In genomic region chr10:72702868-72703581, GRCh38 we compare ENCODE assay signal across 1 cellular context.
A peak's percentile ranks its signal among the peaks of the same experiment; 100 is the strongest.
TF ChIP-seq lines count a peak whose summit lies in the region.

No MANE protein-coding gene starts in this region.

TF ChIP-seq in HEK293, 187 proteins besides CTCF, POLR2A, EP300 and RAD21 (continued from another document):
- TF ChIP-seq ZNF48 (tag by site-specific recombination; IDR thresholded peaks at IDR 0.05) (no peak), ZNF26 (tag by site-specific recombination; IDR thresholded peaks at IDR 0.05) (no peak), ZNF596 (tag by site-specific recombination; IDR thresholded peaks at IDR 0.05) (0 out of 2 replicates have a peak, but pooled peaks have one; percentile 32), ZNF10 (tag by site-specific recombination; IDR thresholded peaks at IDR 0.05) (no peak), OSR2 (tag by site-specific recombination; IDR thresholded peaks at IDR 0.05) (peak; percentile 53; the same call in 1 of the 2 replicates), MZF1 (tag by site-specific recombination; IDR thresholded peaks at IDR 0.05; ENCODE audit: borderline replicate concordance) (no peak), ZNF747 (tag by site-specific recombination; IDR thresholded peaks at IDR 0.05) (no peak), ZNF510 (tag by site-specific recombination; IDR thresholded peaks at IDR 0.05; ENCODE audit: insufficient replicate concordance) (no peak), PATZ1 (tag by site-specific recombination; IDR thresholded peaks at IDR 0.05) (no peak), ZSCAN5A (tag by site-specific recombination; IDR thresholded peaks at IDR 0.05) (no peak), ZNF514 (tag by site-specific recombination; IDR thresholded peaks at IDR 0.05) (no peak), PRDM10 (tag by site-specific recombination; IDR thresholded peaks at IDR 0.05) (peak; percentile 42), ZNF221 (tag by site-specific recombination; IDR thresholded peaks at IDR 0.05; ENCODE audit: borderline replicate concordance) (no peak), FEZF1 (tag by site-specific recombination; IDR thresholded peaks at IDR 0.05) (peak; percentile 34; the same call in 1 of the 2 replicates)
